Comparison of ENCODE assay signal across 24 cellular contexts in the genomic region with DNA sequence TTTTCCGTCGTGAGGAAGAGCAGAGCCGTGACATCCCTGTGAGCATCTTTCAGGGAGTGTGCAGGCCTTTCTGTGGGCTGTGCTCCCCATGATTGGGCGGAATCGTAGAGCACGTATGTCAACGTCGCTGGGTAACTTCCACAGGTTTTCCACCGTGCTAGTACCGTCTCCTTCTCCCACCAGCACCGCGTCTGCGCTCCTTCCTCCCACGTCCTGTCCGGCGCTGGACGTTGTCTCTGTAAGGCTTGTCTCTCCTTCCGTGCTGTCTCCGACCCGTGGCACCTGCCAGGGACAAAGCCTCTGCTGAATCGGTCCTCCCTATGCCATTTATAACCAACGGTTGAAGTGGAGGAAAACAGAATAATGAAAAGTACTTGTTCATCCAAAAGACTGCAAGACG.
"Had no signal": no experiment of that assay in that cellular context is flagged by ENCODE, and none has a peak within 500 bp of the region (broad histone marks: within the 10 kb centered on the region; RNA-seq: fewer than 3 reads in every experiment).

No MANE protein-coding gene starts in this region.

- H3K9me3 ChIP-seq: esophagus squamous epithelium, gastrocnemius medialis, heart right ventricle, left lung, mucosa of descending colon had no signal

- ATAC-seq: esophagus mucosa, gastrocnemius medialis, heart right ventricle, left cardiac atrium, left lung, left ventricle myocardium superior, mucosa of descending colon had no signal

- H3K4me3 Mint-ChIP-seq: memory B cell, mesothelial cell of epicardium had no signal

- H3K4me1 Mint-ChIP-seq: mesothelial cell of epicardium had no signal

- H3K36me3 ChIP-seq: esophagus squamous epithelium, gastrocnemius medialis, heart right ventricle, left lung had no signal

- DNase-seq: dermis blood vessel endothelial cell; effector CD4-positive, alpha-beta T cell; effector memory CD4-positive, alpha-beta T cell; erythroblast; esophagus squamous epithelium; foreskin fibroblast; foreskin melanocyte; gastrocnemius medialis; glutamatergic neuron; head of caudate nucleus; heart right ventricle; hippocampal formation; left cardiac atrium; left lung; left ventricle myocardium superior; mammary epithelial cell; mucosa of descending colon had no signal

- H3K4me1 ChIP-seq: esophagus squamous epithelium, gastrocnemius medialis, heart right ventricle, left lung had no signal

- H3K27ac Mint-ChIP-seq: memory B cell, mesothelial cell of epicardium had no signal

- H3K27ac ChIP-seq: coronary artery, dorsolateral prefrontal cortex, epithelial cell of prostate, esophagus squamous epithelium, gastrocnemius medialis, heart right ventricle, left lung had no signal

- H3K36me3 Mint-ChIP-seq: mesothelial cell of epicardium had no signal

- H3K27me3 ChIP-seq: gastrocnemius medialis had no signal

- H3K4me3 ChIP-seq: coronary artery, dorsolateral prefrontal cortex, esophagus squamous epithelium, gastrocnemius medialis, heart right ventricle, left lung, lung, mucosa of descending colon had no signal

- H3K9me3 Mint-ChIP-seq: mesothelial cell of epicardium had no signal
